2 cellular contexts compared by ENCODE assay signal in genomic region chr11:66857927-66858185, GRCh38.
TF ChIP-seq lines count a peak whose summit lies in the region.

No MANE protein-coding gene starts in this region.

TF ChIP-seq in HCT116, 20 proteins besides CTCF, POLR2A, EP300 and RAD21:
- TF ChIP-seq ZNF274 (IDR thresholded peaks at IDR 0.05; ENCODE audit: low read depth, low read length): no peak
- no peak for TF ChIP-seq ELF1 (IDR thresholded peaks at IDR 0.05; ENCODE audit: borderline replicate concordance, low read depth)
- no peak for TF ChIP-seq YY1 (IDR thresholded peaks at IDR 0.05; ENCODE audit: extremely low read depth, insufficient replicate concordance, low read depth, low read length)
- TF ChIP-seq CEBPB (IDR thresholded peaks at IDR 0.05; ENCODE audit: low read depth): no peak
- no peak for TF ChIP-seq SP1 (IDR thresholded peaks at IDR 0.05; ENCODE audit: low read depth)
- no peak for TF ChIP-seq JUND (IDR thresholded peaks at IDR 0.05)

TF ChIP-seq in HepG2, 621 proteins besides CTCF, POLR2A, EP300 and RAD21:
- TF ChIP-seq ZNF296 (CRISPR knock-in tag; conservative IDR thresholded peaks at IDR 0.05): no peak
- 0 out of 2 replicates have a peak, but pooled peaks have one; percentile 30 for TF ChIP-seq ZFP91 (CRISPR knock-in tag; IDR thresholded peaks at IDR 0.05; ENCODE audit: borderline replicate concordance)
- peak; percentile 66 for TF ChIP-seq AGO2 (optimal IDR thresholded peaks at IDR 0.05; ENCODE audit: low read depth, low read length)
- no peak for TF ChIP-seq DZIP1 (CRISPR knock-in tag; IDR thresholded peaks at IDR 0.05)
- TF ChIP-seq AGO1 (IDR thresholded peaks at IDR 0.05; ENCODE audit: low read depth, low read length, poor library complexity, severe bottlenecking): peak; percentile 22
- TF ChIP-seq ZNF775 (CRISPR knock-in tag; IDR thresholded peaks at IDR 0.05; ENCODE audit: borderline replicate concordance): no peak
- no peak for TF ChIP-seq TGIF2 (CRISPR knock-in tag; IDR thresholded peaks at IDR 0.05)
- no peak for TF ChIP-seq NKX3-1 (CRISPR knock-in tag; IDR thresholded peaks at IDR 0.05)
- no peak for TF ChIP-seq ZNF530 (CRISPR knock-in tag; IDR thresholded peaks at IDR 0.05; ENCODE audit: low read depth)
- peak; percentile 21; the same call in 1 of the 2 replicates for TF ChIP-seq ZNF687 (CRISPR knock-in tag; IDR thresholded peaks at IDR 0.05)
- TF ChIP-seq ZNF770 (CRISPR knock-in tag; IDR thresholded peaks at IDR 0.05): no peak
- TF ChIP-seq ZBTB1 (CRISPR knock-in tag; IDR thresholded peaks at IDR 0.05; ENCODE audit: borderline replicate concordance): no peak
- no peak for TF ChIP-seq RBM22 (optimal IDR thresholded peaks at IDR 0.05; ENCODE audit: low read length)
TF ChIP-seq in HepG2: peak in this region for 4.
